ENCODE assay signal across 17 cellular contexts in genomic region chr10:3323865-3324498, GRCh38.
A peak's percentile ranks its signal among the peaks of the same experiment; 100 is the strongest.
DNase-seq lines count a peak whose midpoint lies in the region; ATAC-seq, FAIRE-seq and TF ChIP-seq lines count a peak whose summit lies in the region.
"Had no signal": no experiment of that assay in that cellular context is flagged by ENCODE, and none has a peak within 500 bp of the region (broad histone marks: within the 10 kb centered on the region; RNA-seq: fewer than 3 reads in every experiment).

No MANE protein-coding gene starts in this region.

- no peak overlapping the region for H3K27ac ChIP-seq in right atrium auricular region
- no peak overlapping the region for H3K27ac ChIP-seq in naive thymus-derived CD4-positive, alpha-beta T cell (ENCODE audit: low read depth, low read length)
- H3K27ac ChIP-seq: SJCRH30 had no signal

- H3K36me3 ChIP-seq in right atrium auricular region = no peaks in the 10 kb centered on the region
- H3K36me3 ChIP-seq in naive thymus-derived CD4-positive, alpha-beta T cell (ENCODE audit: control insufficient read depth in 2 of 3, insufficient read depth in 3 of 3, low read length in 3 of 3) = no peaks in the 10 kb centered on the region
- H3K36me3 ChIP-seq: SJCRH30 had no signal

- H3K4me3 ChIP-seq in right atrium auricular region (no peak overlapping the region), astrocyte of the cerebellum (ENCODE audit: low read depth, low read length) (no peak overlapping the region)
- H3K4me3 ChIP-seq in naive thymus-derived CD4-positive, alpha-beta T cell (ENCODE audit: low read length) = no peak overlapping the region
- H3K4me3 ChIP-seq: GM23338, SJCRH30 had no signal

- ATAC-seq in Right ventricle myocardium superior (ENCODE audit: poor library complexity) = peak; percentile 87
- peak; percentile 80 to 90 for ATAC-seq in left cardiac atrium
- ATAC-seq in naive thymus-derived CD4-positive, alpha-beta T cell = no peak
- no peak for ATAC-seq in GM21619 (IDR thresholded peaks at IDR 0.05; ENCODE audit: unreplicated experiment)
- no peak for ATAC-seq in HG03354 (IDR thresholded peaks at IDR 0.05; ENCODE audit: poor library complexity, severe bottlenecking, unreplicated experiment)
- ATAC-seq: GM23338 had no signal

- CTCF ChIA-PET in naive thymus-derived CD4-positive, alpha-beta T cell (lab: Charles Lee) = no interaction called here

- H3K4me1 ChIP-seq in right atrium auricular region = peaks cover 0 to 8% of the 10 kb centered on the region in 2 donors
- H3K4me1 ChIP-seq in naive thymus-derived CD4-positive, alpha-beta T cell (ENCODE audit: control insufficient read depth in 2 of 2, insufficient read depth in 2 of 2, low read length in 2 of 2) = no peaks in the 10 kb centered on the region
- H3K4me1 ChIP-seq: SJCRH30 had no signal

- H3K4me3 Mint-ChIP-seq in naive thymus-derived CD4-positive, alpha-beta T cell = no peak overlapping the region
- H3K4me3 Mint-ChIP-seq: activated naive CD8-positive, alpha-beta T cell treated with anti-CD3 and anti-CD28 coated beads, Interleukin-2, amount 10 ng/mL, durations not matched to agents 7 days and 5 days; GM23338 had no signal

- intact Hi-C loops in Right ventricle myocardium superior (cut with DNase I) = no loop called here
- intact Hi-C loops in left cardiac atrium (cut with DNase I) = no loop called here
- intact Hi-C loops in naive thymus-derived CD4-positive, alpha-beta T cell (cut with micrococcal nuclease) = no loop called here

- no peaks in the 10 kb centered on the region for H3K27me3 ChIP-seq in right atrium auricular region
- no peaks in the 10 kb centered on the region for H3K27me3 ChIP-seq in naive thymus-derived CD4-positive, alpha-beta T cell (ENCODE audit: control insufficient read depth in 2 of 2, insufficient read depth in 2 of 2, low read length in 2 of 2)
- H3K27me3 ChIP-seq: SJCRH30 had no signal

- FAIRE-seq in urothelium cell line (lab: Jason Lieb, UNC) = no peak
- FAIRE-seq: HTR-8/SVneo had no signal

- DNase-seq in Right ventricle myocardium superior (no peak), right atrium auricular region (ENCODE audit: low spot score) (no peak), astrocyte of the cerebellum (ENCODE audit: low read depth) (peak; percentile 26), left cardiac atrium (no peak), urothelium cell line (ENCODE audit: low spot score) (no peak)
- DNase-seq in naive thymus-derived CD4-positive, alpha-beta T cell = no peak
- DNase-seq: activated CD8-positive, alpha-beta memory T cell treated with anti-CD3 and anti-CD28 coated beads, Interleukin-2, amount 50 U/mL, for 4 hours; activated naive CD8-positive, alpha-beta T cell treated with anti-CD3 and anti-CD28 coated beads, Interleukin-2, amount 10 ng/mL, durations not matched to agents 7 days and 5 days; DMS 273 treated with DMSO at 0.1 percent for 48 hours; effector CD8-positive, alpha-beta T cell; NCI-H526; SJCRH30; stimulated activated CD4-positive, alpha-beta T cell treated with anti-CD3 and anti-CD28 coated beads, Interleukin-15, amount 100 ng/mL, for 24 hours had no signal

- no peak for TF ChIP-seq CTCF in right atrium auricular region (IDR thresholded peaks at IDR 0.05)
- TF ChIP-seq CTCF in astrocyte of the cerebellum (IDR thresholded peaks at IDR 0.05; ENCODE audit: low read depth, low read length, missing control alignments) = no peak

- H3K4me1 Mint-ChIP-seq in naive thymus-derived CD4-positive, alpha-beta T cell = peaks cover 0 to 3% (median 2%) of the 10 kb centered on the region in 7 donors
- H3K4me1 Mint-ChIP-seq: GM23338 had no signal

- POLR2A ChIA-PET in naive thymus-derived CD4-positive, alpha-beta T cell (lab: Charles Lee) = no interaction called here

- no peaks in the 10 kb centered on the region for H3K9me3 ChIP-seq in right atrium auricular region
- no peaks in the 10 kb centered on the region for H3K9me3 ChIP-seq in naive thymus-derived CD4-positive, alpha-beta T cell (ENCODE audit: control insufficient read depth in 2 of 3, low read length in 3 of 3)
- H3K9me3 ChIP-seq: SJCRH30 had no signal

- peaks cover 2 to 4% (median 3%) of the 10 kb centered on the region in 5 donors for H3K27me3 Mint-ChIP-seq in naive thymus-derived CD4-positive, alpha-beta T cell

- peaks cover 0 to 2% (median 0%) of the 10 kb centered on the region in 11 donors for H3K9me3 Mint-ChIP-seq in naive thymus-derived CD4-positive, alpha-beta T cell

- no peak overlapping the region for H3K27ac Mint-ChIP-seq in naive thymus-derived CD4-positive, alpha-beta T cell
- H3K27ac Mint-ChIP-seq: activated naive CD8-positive, alpha-beta T cell treated with anti-CD3 and anti-CD28 coated beads, Interleukin-2, amount 10 ng/mL, durations not matched to agents 7 days and 5 days; GM23338 had no signal

- in situ Hi-C loops in astrocyte of the cerebellum (cut with HindIII; ENCODE audit: low sequenced_read_pairs) = no loop called here

- H3K36me3 Mint-ChIP-seq in naive thymus-derived CD4-positive, alpha-beta T cell = no peaks in the 10 kb centered on the region
- H3K36me3 Mint-ChIP-seq: activated naive CD8-positive, alpha-beta T cell treated with anti-CD3 and anti-CD28 coated beads, Interleukin-2, amount 10 ng/mL, durations not matched to agents 7 days and 5 days had no signal

Comparison
In these comparisons a context has a peak if more than half of its experiments do, and no peak if none do; other contexts are left out.
1. ATAC-seq: peak in Right ventricle myocardium superior (single experiment) and left cardiac atrium (2 of 2); none in naive thymus-derived CD4-positive, alpha-beta T cell (single experiment), GM21619 (single experiment) and HG03354 (single experiment).